In genomic region chr2:25982273-25982967, GRCh38 we compare ENCODE assay signal across 7 cellular contexts. TPM values are rescaled to one million over a fixed set of nuclear protein-coding genes. Genes with fewer than 3 reads are reported as not detected.
DNase-seq lines count a peak whose midpoint lies in the region; ATAC-seq and TF ChIP-seq lines count a peak whose summit lies in the region.

TSS of gene KIF3C (minus strand) at chr2:25982497. CDS start at chr2:25981917, 580 bp downstream.

- no peaks in the 10 kb centered on the region for H3K36me3 ChIP-seq in left lung

- peak within 1 kb of the TSS; percentile 33 to 50 for H3K27ac ChIP-seq in left lung

- intact Hi-C loops in left lung (cut with DNase I) = no loop called here

- H3K27me3 ChIP-seq in left lung = no peaks in the 10 kb centered on the region

- DNase-seq in NCI-H524 (lab: John Stamatoyannopoulos, UW) (peak; percentile 63 to 83), dermis microvascular lymphatic vessel endothelial cell (ENCODE audit: low read depth in 2 of 2) (peak in 1 of 2 donors; percentile 69), left lung (peak; percentile 74 to 95)
- DNase-seq in activated CD4-positive, alpha-beta T cell treated with anti-CD3 and anti-CD28 coated beads, Interleukin-2, amount 50 U/mL, for 24 hours (ENCODE audit: low read depth in 1 of 2, low spot score in 1 of 2) = peak; percentile 42 to 51
- DNase-seq in stimulated activated CD4-positive, alpha-beta T cell treated with anti-CD3 and anti-CD28 coated beads, Interleukin-2, amount 100 ng/mL, for 48 hours = peak; percentile 60 to 62

- TF ChIP-seq CTCF in left lung (IDR thresholded peaks at IDR 0.05) = no peak

- no peaks in the 10 kb centered on the region for H3K9me3 ChIP-seq in left lung

- peak within 1 kb of the TSS; percentile 71 to 84 for H3K4me3 ChIP-seq in left lung

- H3K4me1 ChIP-seq in left lung = peaks cover 11 to 18% of the 10 kb centered on the region in 2 donors

- ATAC-seq in GM18867 (IDR thresholded peaks at IDR 0.05; ENCODE audit: unreplicated experiment) (peak; percentile 71), HG03159 (IDR thresholded peaks at IDR 0.05; ENCODE audit: unreplicated experiment) (peak; percentile 77), left lung (peak; percentile 92)

RNA-seq across cellular contexts. Expression of gene KIF3C, which starts in this region (rescaled TPM):
- total RNA-seq in dermis microvascular lymphatic vessel endothelial cell (10.5 and 13.0 TPM in 2 replicates), left lung (10 to 100 TPM in 1 of 2 donors, 1 to 10 TPM in 1; 5.4 to 10.3 TPM)
